Comparison of ENCODE assay signal across 9 cellular contexts in the genomic region with DNA sequence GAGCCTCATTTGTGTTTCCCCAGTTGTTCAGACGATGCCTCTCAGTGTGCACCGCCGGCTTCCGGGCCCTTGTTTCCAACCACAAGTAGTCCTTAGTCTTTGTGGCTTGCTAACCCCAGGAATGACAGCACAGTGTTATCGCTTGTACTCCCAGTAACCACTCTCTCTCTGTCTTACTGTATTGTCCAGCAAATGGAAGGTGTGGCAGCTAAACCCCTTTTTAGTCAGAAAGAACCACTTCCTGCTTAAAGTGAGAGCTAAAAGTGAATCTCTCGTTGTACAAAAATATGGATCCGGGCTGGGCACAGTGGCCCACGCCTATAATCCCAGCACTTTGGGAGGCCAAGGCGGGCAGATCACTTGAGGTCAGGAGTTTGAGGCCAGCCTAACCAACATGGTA.
A peak's percentile ranks its signal among the peaks of the same experiment; 100 is the strongest.
DNase-seq lines count a peak whose midpoint lies in the region; ATAC-seq and TF ChIP-seq lines count a peak whose summit lies in the region.
"Had no signal": no experiment of that assay in that cellular context is flagged by ENCODE, and none has a peak within 500 bp of the region (broad histone marks: within the 10 kb centered on the region; RNA-seq: fewer than 3 reads in every experiment).

No MANE protein-coding gene starts in this region.

- H3K27me3 ChIP-seq in BE2C = no peaks in the 10 kb centered on the region

- peaks cover 47% of the 10 kb centered on the region for H3K4me1 Mint-ChIP-seq in activated CD4-positive, alpha-beta memory T cell treated with anti-CD3 and anti-CD28 coated beads, Interleukin-2, amount 10 ng/mL, durations not matched to agents 7 days and 5 days
- H3K4me1 Mint-ChIP-seq in natural killer cell (peaks cover 38% of the 10 kb centered on the region in 2 donors), CD14-positive monocyte (peaks cover 24% of the 10 kb centered on the region)

- CTCF ChIA-PET in activated CD4-positive, alpha-beta memory T cell treated with anti-CD3 and anti-CD28 coated beads, Interleukin-2, amount 10 ng/mL, durations not matched to agents 7 days and 5 days (lab: Charles Lee) = no interaction called here
- CTCF ChIA-PET in RWPE1 (lab: Yijun Ruan, JAX) = no interaction called here

- no peaks in the 10 kb centered on the region for H3K9me3 Mint-ChIP-seq in activated CD4-positive, alpha-beta memory T cell treated with anti-CD3 and anti-CD28 coated beads, Interleukin-2, amount 10 ng/mL, durations not matched to agents 7 days and 5 days
- H3K9me3 Mint-ChIP-seq in natural killer cell (no peaks in the 10 kb centered on the region), CD14-positive monocyte (no peaks in the 10 kb centered on the region)
- H3K9me3 Mint-ChIP-seq: IgD-negative memory B cell had no signal

- POLR2A ChIA-PET in activated CD4-positive, alpha-beta memory T cell treated with anti-CD3 and anti-CD28 coated beads, Interleukin-2, amount 10 ng/mL, durations not matched to agents 7 days and 5 days (lab: Charles Lee) = interaction anchor here (1.2 kb wide), 1 partner anchor 62 kb away, joined by 4 read pairs; no protein-coding TSS in a partner anchor
- POLR2A ChIA-PET in RWPE1 (lab: Yijun Ruan, JAX; ENCODE audit: low non-redundant PET) = no interaction called here

- peak overlapping the region; percentile 38 for H3K4me3 Mint-ChIP-seq in activated CD4-positive, alpha-beta memory T cell treated with anti-CD3 and anti-CD28 coated beads, Interleukin-2, amount 10 ng/mL, durations not matched to agents 7 days and 5 days
- peak overlapping the region; percentile 63 for H3K4me3 Mint-ChIP-seq in natural killer cell
- peak overlapping the region in 1 of 2 donors; percentile 35 for H3K4me3 Mint-ChIP-seq in CD14-positive monocyte

- ATAC-seq in GM19395 (IDR thresholded peaks at IDR 0.05; ENCODE audit: unreplicated experiment) (peak; percentile 76), HG03439 (IDR thresholded peaks at IDR 0.05; ENCODE audit: unreplicated experiment) (peak; percentile 59), natural killer cell (peak; percentile 76 to 81 (median 80))

- no peaks in the 10 kb centered on the region for H3K9me3 ChIP-seq in BE2C

- TF ChIP-seq CTCF in natural killer cell (IDR thresholded peaks at IDR 0.05) = no peak
- TF ChIP-seq CTCF in RWPE1 (conservative IDR thresholded peaks at IDR 0.05; ENCODE audit: low read depth) = no peak
- TF ChIP-seq CTCF in CD14-positive monocyte (IDR thresholded peaks at IDR 0.05) = no peak
- TF ChIP-seq CTCF in BE2C (IDR thresholded peaks at IDR 0.05; ENCODE audit: low read depth, low read length) = no peak

- H3K36me3 ChIP-seq in BE2C = no peaks in the 10 kb centered on the region

- H3K4me1 ChIP-seq in BE2C = 0 out of 2 replicates have a peak, but pooled peaks cover 2% of the 10 kb centered on the region

- no peak overlapping the region for H3K27ac ChIP-seq in RWPE1

- H3K4me3 ChIP-seq in BE2C (ENCODE audit: low read depth, low read length) = no peak overlapping the region

- H3K36me3 Mint-ChIP-seq in activated CD4-positive, alpha-beta memory T cell treated with anti-CD3 and anti-CD28 coated beads, Interleukin-2, amount 10 ng/mL, durations not matched to agents 7 days and 5 days (ENCODE audit: low read depth) = no peaks in the 10 kb centered on the region
- H3K36me3 Mint-ChIP-seq in natural killer cell (no peaks in the 10 kb centered on the region), CD14-positive monocyte (no peaks in the 10 kb centered on the region)
- H3K36me3 Mint-ChIP-seq: IgD-negative memory B cell had no signal

- intact Hi-C loops in natural killer cell (cut with micrococcal nuclease) = loop anchor here (2.0 kb wide), 1 partner anchor 52 kb away; no protein-coding TSS in a partner anchor
- intact Hi-C loops in CD14-positive monocyte (cut with micrococcal nuclease) = no loop called here

- DNase-seq in activated CD4-positive, alpha-beta memory T cell treated with anti-CD3 and anti-CD28 coated beads, Interleukin-2, amount 10 ng/mL, durations not matched to agents 7 days and 5 days = peak; percentile 81
- DNase-seq in natural killer cell = peak; percentile 41
- no peak for DNase-seq in RWPE1 (ENCODE audit: low spot score)
- DNase-seq in NCI-H774 (lab: John Stamatoyannopoulos, UW) = no peak
- no peak for DNase-seq in CD14-positive monocyte (ENCODE audit: low spot score)
- no peak for DNase-seq in BE2C

- H3K27me3 Mint-ChIP-seq in activated CD4-positive, alpha-beta memory T cell treated with anti-CD3 and anti-CD28 coated beads, Interleukin-2, amount 10 ng/mL, durations not matched to agents 7 days and 5 days = peaks cover 21% of the 10 kb centered on the region
- no peaks in the 10 kb centered on the region for H3K27me3 Mint-ChIP-seq in natural killer cell (ENCODE audit: low read depth in 2 of 2)
- H3K27me3 Mint-ChIP-seq in CD14-positive monocyte (ENCODE audit: low read depth in 3 of 3) = peaks cover 1 to 4% (median 2%) of the 10 kb centered on the region in 3 donors

- H3K27ac Mint-ChIP-seq in activated CD4-positive, alpha-beta memory T cell treated with anti-CD3 and anti-CD28 coated beads, Interleukin-2, amount 10 ng/mL, durations not matched to agents 7 days and 5 days = peak overlapping the region; percentile 31
- H3K27ac Mint-ChIP-seq in natural killer cell (peak overlapping the region; percentile 77 to 78), CD14-positive monocyte (peak overlapping the region in 2 of 7 donors; percentile 21 to 76)

Comparison
In these comparisons a context has a peak if more than half of its experiments do, and no peak if none do; other contexts are left out.
1. DNase-seq: peak in activated CD4-positive, alpha-beta memory T cell treated with anti-CD3 and anti-CD28 coated beads, Interleukin-2, amount 10 ng/mL, durations not matched to agents 7 days and 5 days (single experiment) and natural killer cell (single experiment); none in RWPE1 (single experiment), NCI-H774 (single experiment), CD14-positive monocyte (single experiment) and BE2C (single experiment).
2. Peak in every context shown above with its lines, with median percentiles within 50 percentile points of each other: ATAC-seq.